ENCODE assay signal across 23 cellular contexts in genomic region chr15:74735305-74735704, GRCh38. TPM values are rescaled to one million over a fixed set of nuclear protein-coding genes. Genes with fewer than 3 reads are reported as not detected.
"Had no signal": no experiment of that assay in that cellular context is flagged by ENCODE, and none has a peak within 500 bp of the region (broad histone marks: within the 10 kb centered on the region; RNA-seq: fewer than 3 reads in every experiment).

No MANE protein-coding gene starts in this region.

- H3K27ac ChIP-seq: HL-60, SJSA1, SK-N-MC had no signal

- H3K4me1 ChIP-seq: SJSA1 had no signal

- H3K4me3 ChIP-seq: MG63, SJSA1, SK-N-MC had no signal

- H3K36me3 ChIP-seq: MG63, SJSA1 had no signal

- DNase-seq: Karpas-422, KG1, MG63, NCI-H1092, NCI-H1105 treated with DMSO at 0.1 percent for 48 hours, NCI-H1417 treated with DMSO at 0.1 percent for 48 hours, NCI-H146, NCI-H1694 treated with DMSO at 0.1 percent for 48 hours, NCI-H1930, NCI-H2081, NCI-H2107, NCI-H226, NCI-H446, NCI-H510A, NCI-H524 treated with DMSO at 0.1 percent for 48 hours, NCI-H69, NCI-H774, Right ventricle myocardium superior, RPMI8226, SIG-M5 had no signal

RNA-seq across cellular contexts. Expression of gene CYP1A2, which starts 13.3 kb away (rescaled TPM):
- total RNA-seq: Right ventricle myocardium superior, SJSA1 had no signal
